Comparison of ENCODE assay signal across 8 cellular contexts in genomic region chr1:180862305-180862704, GRCh38.
"Had no signal": no experiment of that assay in that cellular context is flagged by ENCODE, and none has a peak within 500 bp of the region (broad histone marks: within the 10 kb centered on the region; RNA-seq: fewer than 3 reads in every experiment).

No MANE protein-coding gene starts in this region.

- H3K4me3 Mint-ChIP-seq: activated T-cell treated with anti-CD3 and anti-CD28 coated beads, Interleukin-2, amount 50 U/mL, for 4 hours; naive B cell; stimulated activated memory B cell treated with anti-CD40 and anti-IgM and Interleukin-4, amounts not matched to agents 10 μg/mL and 1 μg/mL and 100 μg/mL, for 72 hours had no signal

- H3K4me3 ChIP-seq: tibial nerve had no signal

- H3K4me1 Mint-ChIP-seq: naive B cell; stimulated activated memory B cell treated with anti-CD40 and anti-IgM and Interleukin-4, amounts not matched to agents 10 μg/mL and 1 μg/mL and 100 μg/mL, for 72 hours had no signal

- H3K27me3 ChIP-seq: tibial nerve had no signal

- ATAC-seq: activated T-cell treated with anti-CD3 and anti-CD28 coated beads, Interleukin-2, amount 50 U/mL, for 4 hours; stimulated activated memory B cell treated with anti-CD40 and anti-IgM and Interleukin-4, amounts not matched to agents 10 μg/mL and 1 μg/mL and 100 μg/mL, for 72 hours had no signal

- FAIRE-seq: small intestine had no signal

- H3K9me3 ChIP-seq: tibial nerve had no signal

- DNase-seq: activated CD4-positive, alpha-beta T cell treated with anti-CD3 and anti-CD28 coated beads, Interleukin-2, amount 50 U/mL, for 48 hours; activated CD4-positive, CD25-positive, alpha-beta regulatory T cell treated with anti-CD3 and anti-CD28 coated beads, Interleukin-2, amount 50 U/mL, for 72 hours; activated T-cell treated with anti-CD3 and anti-CD28 coated beads, Interleukin-2, amount 50 U/mL, for 4 hours; aorta; naive B cell; small intestine had no signal

- H3K27ac Mint-ChIP-seq: naive B cell; stimulated activated memory B cell treated with anti-CD40 and anti-IgM and Interleukin-4, amounts not matched to agents 10 μg/mL and 1 μg/mL and 100 μg/mL, for 72 hours had no signal

- H3K27me3 Mint-ChIP-seq: naive B cell; stimulated activated memory B cell treated with anti-CD40 and anti-IgM and Interleukin-4, amounts not matched to agents 10 μg/mL and 1 μg/mL and 100 μg/mL, for 72 hours had no signal

- H3K9me3 Mint-ChIP-seq: activated T-cell treated with anti-CD3 and anti-CD28 coated beads, Interleukin-2, amount 50 U/mL, for 4 hours; naive B cell; stimulated activated memory B cell treated with anti-CD40 and anti-IgM and Interleukin-4, amounts not matched to agents 10 μg/mL and 1 μg/mL and 100 μg/mL, for 72 hours had no signal
